In the genomic region with DNA sequence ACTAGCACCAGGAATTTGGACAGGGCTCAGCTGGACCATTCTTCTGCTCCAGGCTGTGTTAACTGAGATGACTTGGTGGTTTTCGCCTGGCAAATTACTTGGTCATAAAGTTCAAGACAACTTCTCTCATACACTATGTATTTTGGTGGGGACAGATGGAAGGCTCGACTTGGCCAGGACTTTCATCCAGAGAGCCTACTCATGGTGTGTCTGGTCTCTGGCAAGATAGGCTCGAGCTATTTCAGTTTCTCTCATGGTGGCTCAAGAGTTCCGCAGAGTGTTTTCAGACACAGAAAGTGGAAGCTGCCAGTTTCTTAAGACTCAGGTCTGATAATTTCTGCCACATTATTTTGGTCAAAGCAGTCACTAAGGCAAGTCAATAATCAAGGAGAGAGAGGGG, we compare ENCODE assay signal across 34 cellular contexts.
"Had no signal": no experiment of that assay in that cellular context is flagged by ENCODE, and none has a peak within 500 bp of the region (broad histone marks: within the 10 kb centered on the region; RNA-seq: fewer than 3 reads in every experiment).

No MANE protein-coding gene starts in this region.

- H3K27me3 Mint-ChIP-seq: activated B cell treated with CpG ODN at 0.5 μM for 24 hours; activated CD4-positive, alpha-beta memory T cell treated with anti-CD3 and anti-CD28 coated beads for 36 hours; activated CD4-positive, alpha-beta T cell treated with anti-CD3 and anti-CD28 coated beads, Interleukin-2, amount 10 ng/mL, durations not matched to agents 24 days and 14 days; activated CD8-positive, alpha-beta T cell treated with anti-CD3 and anti-CD28 coated beads for 36 hours; activated naive CD8-positive, alpha-beta T cell treated with anti-CD3 and anti-CD28 coated beads, Interleukin-2, amount 10 ng/mL, durations not matched to agents 7 days and 5 days; activated naive CD8-positive, alpha-beta T cell treated with anti-CD3 and anti-CD28 coated beads, Interleukin-2, amount 50 U/mL, for 24 hours; activated T-cell treated with anti-CD3 and anti-CD28 coated beads, Interleukin-2, amount 50 U/mL, for 24 hours; central memory CD8-positive, alpha-beta T cell had no signal

- H3K4me1 Mint-ChIP-seq: activated B cell treated with CpG ODN at 0.5 μM for 24 hours; activated CD4-positive, alpha-beta T cell treated with anti-CD3 and anti-CD28 coated beads, Interleukin-2, amount 10 ng/mL, durations not matched to agents 24 days and 14 days; activated naive CD8-positive, alpha-beta T cell treated with anti-CD3 and anti-CD28 coated beads, Interleukin-2, amount 10 ng/mL, durations not matched to agents 7 days and 5 days; activated naive CD8-positive, alpha-beta T cell treated with anti-CD3 and anti-CD28 coated beads, Interleukin-2, amount 50 U/mL, for 24 hours; brain; central memory CD8-positive, alpha-beta T cell had no signal

- DNase-seq: activated B cell treated with CpG ODN at 0.5 μM for 24 hours; activated CD4-positive, alpha-beta memory T cell treated with anti-CD3 and anti-CD28 coated beads for 36 hours; activated CD4-positive, alpha-beta T cell treated with anti-CD3 and anti-CD28 coated beads for 4 hours; activated CD4-positive, alpha-beta T cell treated with anti-CD3 and anti-CD28 coated beads, Interleukin-2, amount 10 ng/mL, durations not matched to agents 24 days and 14 days; activated CD4-positive, alpha-beta T cell treated with anti-CD3 and anti-CD28 coated beads, Interleukin-2, amount 50 U/mL, for 1 hour; activated CD4-positive, alpha-beta T cell treated with anti-CD3 and anti-CD28 coated beads, Interleukin-2, amount 50 U/mL, for 4 hours; activated CD4-positive, CD25-positive, alpha-beta regulatory T cell treated with anti-CD3 and anti-CD28 coated beads, Interleukin-2, amount 50 U/mL, for 72 hours; activated CD8-positive, alpha-beta memory T cell treated with anti-CD3 and anti-CD28 coated beads, Interleukin-2, amount 50 U/mL, for 4 hours; activated CD8-positive, alpha-beta T cell treated with anti-CD3 and anti-CD28 coated beads for 36 hours; activated effector memory CD4-positive, alpha-beta T cell treated with anti-CD3 and anti-CD28 coated beads, Interleukin-2, amount 50 U/mL, for 16 hours; activated gamma-delta T cell treated with Interleukin-2 at 50 U/mL for 16 hours; activated naive CD4-positive, alpha-beta T cell; activated naive CD4-positive, alpha-beta T cell treated with anti-CD3 and anti-CD28 coated beads for 36 hours; activated naive CD4-positive, alpha-beta T cell treated with anti-CD3 and anti-CD28 coated beads, Interleukin-2, amount 50 U/mL, for 16 hours; activated naive CD8-positive, alpha-beta T cell treated with anti-CD3 and anti-CD28 coated beads, Interleukin-2, amount 10 ng/mL, durations not matched to agents 7 days and 5 days; activated naive CD8-positive, alpha-beta T cell treated with anti-CD3 and anti-CD28 coated beads, Interleukin-2, amount 50 U/mL, for 24 hours; activated T-cell treated with anti-CD3 and anti-CD28 coated beads for 4 hours; activated T-cell treated with anti-CD3 and anti-CD28 coated beads, Interleukin-2, amount 50 U/mL, for 24 hours; activated T-cell treated with anti-CD3 and anti-CD28 coated beads, Interleukin-2, amount 50 U/mL, for 48 hours; amygdala; anterior cingulate cortex; caudate nucleus; cerebellar nuclear complex; T-helper 1 cell; T-helper 2 cell; T-helper 9 cell had no signal

- H3K27ac ChIP-seq: ascending aorta, cardiac muscle cell, VCaP had no signal

- ATAC-seq: activated CD8-positive, alpha-beta T cell treated with anti-CD3 and anti-CD28 coated beads for 36 hours; activated naive CD4-positive, alpha-beta T cell treated with anti-CD3 and anti-CD28 coated beads, Interleukin-2, amount 50 U/mL, for 72 hours; activated naive CD8-positive, alpha-beta T cell treated with anti-CD3 and anti-CD28 coated beads, Interleukin-2, amount 50 U/mL, for 24 hours had no signal

- H3K4me3 Mint-ChIP-seq: activated B cell treated with CpG ODN at 0.5 μM for 24 hours; activated CD4-positive, alpha-beta memory T cell treated with anti-CD3 and anti-CD28 coated beads for 36 hours; activated CD4-positive, alpha-beta T cell treated with anti-CD3 and anti-CD28 coated beads, Interleukin-2, amount 10 ng/mL, durations not matched to agents 24 days and 14 days; activated CD8-positive, alpha-beta T cell treated with anti-CD3 and anti-CD28 coated beads for 36 hours; activated naive CD4-positive, alpha-beta T cell treated with anti-CD3 and anti-CD28 coated beads for 36 hours; activated naive CD8-positive, alpha-beta T cell treated with anti-CD3 and anti-CD28 coated beads, Interleukin-2, amount 10 ng/mL, durations not matched to agents 7 days and 5 days; activated naive CD8-positive, alpha-beta T cell treated with anti-CD3 and anti-CD28 coated beads, Interleukin-2, amount 50 U/mL, for 24 hours; activated T-cell treated with anti-CD3 and anti-CD28 coated beads, Interleukin-2, amount 50 U/mL, for 24 hours; brain; central memory CD8-positive, alpha-beta T cell; T-helper 1 cell treated with Interleukin-12 subunit alpha and Interleukin-12 subunit beta and Interleukin-4 antibody, amounts not matched to agents 30 μg/mL and 1 μg/mL, for 36 hours; T-helper 2 cell treated with Interferon-gamma antibody and Interleukin-4, amounts not matched to agents 5 μg/mL and 100 μg/mL, for 36 hours had no signal

- H3K27me3 ChIP-seq: ascending aorta, cardiac muscle cell had no signal

- H3K9me3 Mint-ChIP-seq: activated CD8-positive, alpha-beta T cell treated with anti-CD3 and anti-CD28 coated beads for 36 hours; activated naive CD8-positive, alpha-beta T cell treated with anti-CD3 and anti-CD28 coated beads, Interleukin-2, amount 10 ng/mL, durations not matched to agents 7 days and 5 days; activated naive CD8-positive, alpha-beta T cell treated with anti-CD3 and anti-CD28 coated beads, Interleukin-2, amount 50 U/mL, for 24 hours; T-helper 1 cell treated with Interleukin-12 subunit alpha and Interleukin-12 subunit beta and Interleukin-4 antibody, amounts not matched to agents 30 μg/mL and 1 μg/mL, for 36 hours had no signal

- H3K4me1 ChIP-seq: ascending aorta had no signal

- H3K36me3 Mint-ChIP-seq: activated CD4-positive, alpha-beta memory T cell treated with anti-CD3 and anti-CD28 coated beads for 36 hours; activated naive CD4-positive, alpha-beta T cell treated with anti-CD3 and anti-CD28 coated beads, Interleukin-2, amount 50 U/mL, for 72 hours; activated naive CD8-positive, alpha-beta T cell treated with anti-CD3 and anti-CD28 coated beads, Interleukin-2, amount 10 ng/mL, durations not matched to agents 7 days and 5 days; brain had no signal

- H3K4me3 ChIP-seq: ascending aorta, cardiac muscle cell had no signal

- H3K36me3 ChIP-seq: ascending aorta, cardiac muscle cell had no signal

- H3K27ac Mint-ChIP-seq: activated B cell treated with CpG ODN at 0.5 μM for 24 hours; activated CD4-positive, alpha-beta memory T cell treated with anti-CD3 and anti-CD28 coated beads for 36 hours; activated CD4-positive, alpha-beta T cell treated with anti-CD3 and anti-CD28 coated beads, Interleukin-2, amount 10 ng/mL, durations not matched to agents 24 days and 14 days; activated CD8-positive, alpha-beta T cell treated with anti-CD3 and anti-CD28 coated beads for 36 hours; activated naive CD4-positive, alpha-beta T cell treated with anti-CD3 and anti-CD28 coated beads for 36 hours; activated naive CD4-positive, alpha-beta T cell treated with anti-CD3 and anti-CD28 coated beads, Interleukin-2, amount 50 U/mL, for 72 hours; activated naive CD8-positive, alpha-beta T cell treated with anti-CD3 and anti-CD28 coated beads, Interleukin-2, amount 10 ng/mL, durations not matched to agents 7 days and 5 days; activated naive CD8-positive, alpha-beta T cell treated with anti-CD3 and anti-CD28 coated beads, Interleukin-2, amount 50 U/mL, for 24 hours; activated T-cell treated with anti-CD3 and anti-CD28 coated beads, Interleukin-2, amount 50 U/mL, for 24 hours; brain; T-helper 1 cell treated with Interleukin-12 subunit alpha and Interleukin-12 subunit beta and Interleukin-4 antibody, amounts not matched to agents 30 μg/mL and 1 μg/mL, for 36 hours; T-helper 2 cell treated with Interferon-gamma antibody and Interleukin-4, amounts not matched to agents 5 μg/mL and 100 μg/mL, for 36 hours had no signal

- H3K9me3 ChIP-seq: ascending aorta had no signal
